1 cellular context compared by ENCODE assay signal in the genomic region with DNA sequence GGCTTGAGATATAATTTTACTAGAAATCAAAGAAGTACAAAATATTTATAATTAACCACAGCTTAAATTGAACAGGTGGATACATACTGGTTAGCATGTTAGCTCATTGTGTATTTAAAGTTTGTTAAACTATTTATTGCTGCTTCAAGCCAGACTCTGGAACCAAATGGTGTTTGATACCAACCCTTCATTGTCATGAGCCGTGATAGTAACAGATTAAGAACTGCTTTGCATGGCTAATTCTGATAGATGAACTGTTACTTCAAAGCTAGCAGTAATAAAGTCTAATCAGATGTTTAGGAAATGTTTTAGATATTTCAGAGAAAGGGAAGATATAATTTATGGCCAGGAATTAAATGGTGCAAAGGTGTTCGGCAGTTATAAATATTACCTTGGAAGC.
TF ChIP-seq lines count a peak whose summit lies in the region.

No MANE protein-coding gene starts in this region.

TF ChIP-seq in H1, 55 proteins besides CTCF, POLR2A, EP300 and RAD21:
- no peak for TF ChIP-seq BCL11A (IDR thresholded peaks at IDR 0.05; ENCODE audit: low read depth in 2 of 2, low read length in 2 of 2)
- TF ChIP-seq SP4 (IDR thresholded peaks at IDR 0.05; ENCODE audit: low read length): no peak
- no peak for TF ChIP-seq CBX8 (IDR thresholded peaks at IDR 0.05; ENCODE audit: borderline replicate concordance, low read depth, low read length)
- no peak for TF ChIP-seq SRF (IDR thresholded peaks at IDR 0.05; ENCODE audit: low read depth, low read length)
- no peak for TF ChIP-seq CTBP2 (IDR thresholded peaks at IDR 0.05; ENCODE audit: borderline replicate concordance, insufficient read depth, insufficient read length, low read length)
- TF ChIP-seq SUZ12 (IDR thresholded peaks at IDR 0.05; ENCODE audit: low read length): no peak
- no peak for TF ChIP-seq POLR2AphosphoS5 (IDR thresholded peaks at IDR 0.05; ENCODE audit: low read depth, low read length)
- TF ChIP-seq FOSL1 (IDR thresholded peaks at IDR 0.05; ENCODE audit: insufficient read depth, low read depth, low read length): no peak
- TF ChIP-seq SP2 (IDR thresholded peaks at IDR 0.05; ENCODE audit: low read length): no peak
- TF ChIP-seq, protein P1, sequence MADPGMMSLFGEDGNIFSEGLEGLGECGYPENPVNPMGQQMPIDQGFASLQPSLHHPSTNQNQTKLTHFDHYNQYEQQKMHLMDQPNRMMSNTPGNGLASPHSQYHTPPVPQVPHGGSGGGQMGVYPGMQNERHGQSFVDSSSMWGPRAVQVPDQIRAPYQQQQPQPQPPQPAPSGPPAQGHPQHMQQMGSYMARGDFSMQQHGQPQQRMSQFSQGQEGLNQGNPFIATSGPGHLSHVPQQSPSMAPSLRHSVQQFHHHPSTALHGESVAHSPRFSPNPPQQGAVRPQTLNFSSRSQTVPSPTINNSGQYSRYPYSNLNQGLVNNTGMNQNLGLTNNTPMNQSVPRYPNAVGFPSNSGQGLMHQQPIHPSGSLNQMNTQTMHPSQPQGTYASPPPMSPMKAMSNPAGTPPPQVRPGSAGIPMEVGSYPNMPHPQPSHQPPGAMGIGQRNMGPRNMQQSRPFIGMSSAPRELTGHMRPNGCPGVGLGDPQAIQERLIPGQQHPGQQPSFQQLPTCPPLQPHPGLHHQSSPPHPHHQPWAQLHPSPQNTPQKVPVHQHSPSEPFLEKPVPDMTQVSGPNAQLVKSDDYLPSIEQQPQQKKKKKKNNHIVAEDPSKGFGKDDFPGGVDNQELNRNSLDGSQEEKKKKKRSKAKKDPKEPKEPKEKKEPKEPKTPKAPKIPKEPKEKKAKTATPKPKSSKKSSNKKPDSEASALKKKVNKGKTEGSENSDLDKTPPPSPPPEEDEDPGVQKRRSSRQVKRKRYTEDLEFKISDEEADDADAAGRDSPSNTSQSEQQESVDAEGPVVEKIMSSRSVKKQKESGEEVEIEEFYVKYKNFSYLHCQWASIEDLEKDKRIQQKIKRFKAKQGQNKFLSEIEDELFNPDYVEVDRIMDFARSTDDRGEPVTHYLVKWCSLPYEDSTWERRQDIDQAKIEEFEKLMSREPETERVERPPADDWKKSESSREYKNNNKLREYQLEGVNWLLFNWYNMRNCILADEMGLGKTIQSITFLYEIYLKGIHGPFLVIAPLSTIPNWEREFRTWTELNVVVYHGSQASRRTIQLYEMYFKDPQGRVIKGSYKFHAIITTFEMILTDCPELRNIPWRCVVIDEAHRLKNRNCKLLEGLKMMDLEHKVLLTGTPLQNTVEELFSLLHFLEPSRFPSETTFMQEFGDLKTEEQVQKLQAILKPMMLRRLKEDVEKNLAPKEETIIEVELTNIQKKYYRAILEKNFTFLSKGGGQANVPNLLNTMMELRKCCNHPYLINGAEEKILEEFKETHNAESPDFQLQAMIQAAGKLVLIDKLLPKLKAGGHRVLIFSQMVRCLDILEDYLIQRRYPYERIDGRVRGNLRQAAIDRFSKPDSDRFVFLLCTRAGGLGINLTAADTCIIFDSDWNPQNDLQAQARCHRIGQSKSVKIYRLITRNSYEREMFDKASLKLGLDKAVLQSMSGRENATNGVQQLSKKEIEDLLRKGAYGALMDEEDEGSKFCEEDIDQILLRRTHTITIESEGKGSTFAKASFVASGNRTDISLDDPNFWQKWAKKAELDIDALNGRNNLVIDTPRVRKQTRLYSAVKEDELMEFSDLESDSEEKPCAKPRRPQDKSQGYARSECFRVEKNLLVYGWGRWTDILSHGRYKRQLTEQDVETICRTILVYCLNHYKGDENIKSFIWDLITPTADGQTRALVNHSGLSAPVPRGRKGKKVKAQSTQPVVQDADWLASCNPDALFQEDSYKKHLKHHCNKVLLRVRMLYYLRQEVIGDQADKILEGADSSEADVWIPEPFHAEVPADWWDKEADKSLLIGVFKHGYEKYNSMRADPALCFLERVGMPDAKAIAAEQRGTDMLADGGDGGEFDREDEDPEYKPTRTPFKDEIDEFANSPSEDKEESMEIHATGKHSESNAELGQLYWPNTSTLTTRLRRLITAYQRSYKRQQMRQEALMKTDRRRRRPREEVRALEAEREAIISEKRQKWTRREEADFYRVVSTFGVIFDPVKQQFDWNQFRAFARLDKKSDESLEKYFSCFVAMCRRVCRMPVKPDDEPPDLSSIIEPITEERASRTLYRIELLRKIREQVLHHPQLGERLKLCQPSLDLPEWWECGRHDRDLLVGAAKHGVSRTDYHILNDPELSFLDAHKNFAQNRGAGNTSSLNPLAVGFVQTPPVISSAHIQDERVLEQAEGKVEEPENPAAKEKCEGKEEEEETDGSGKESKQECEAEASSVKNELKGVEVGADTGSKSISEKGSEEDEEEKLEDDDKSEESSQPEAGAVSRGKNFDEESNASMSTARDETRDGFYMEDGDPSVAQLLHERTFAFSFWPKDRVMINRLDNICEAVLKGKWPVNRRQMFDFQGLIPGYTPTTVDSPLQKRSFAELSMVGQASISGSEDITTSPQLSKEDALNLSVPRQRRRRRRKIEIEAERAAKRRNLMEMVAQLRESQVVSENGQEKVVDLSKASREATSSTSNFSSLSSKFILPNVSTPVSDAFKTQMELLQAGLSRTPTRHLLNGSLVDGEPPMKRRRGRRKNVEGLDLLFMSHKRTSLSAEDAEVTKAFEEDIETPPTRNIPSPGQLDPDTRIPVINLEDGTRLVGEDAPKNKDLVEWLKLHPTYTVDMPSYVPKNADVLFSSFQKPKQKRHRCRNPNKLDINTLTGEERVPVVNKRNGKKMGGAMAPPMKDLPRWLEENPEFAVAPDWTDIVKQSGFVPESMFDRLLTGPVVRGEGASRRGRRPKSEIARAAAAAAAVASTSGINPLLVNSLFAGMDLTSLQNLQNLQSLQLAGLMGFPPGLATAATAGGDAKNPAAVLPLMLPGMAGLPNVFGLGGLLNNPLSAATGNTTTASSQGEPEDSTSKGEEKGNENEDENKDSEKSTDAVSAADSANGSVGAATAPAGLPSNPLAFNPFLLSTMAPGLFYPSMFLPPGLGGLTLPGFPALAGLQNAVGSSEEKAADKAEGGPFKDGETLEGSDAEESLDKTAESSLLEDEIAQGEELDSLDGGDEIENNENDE (IDR thresholded peaks at IDR 0.05; ENCODE audit: insufficient replicate concordance, low read length): no peak
- no peak for TF ChIP-seq BACH1 (IDR thresholded peaks at IDR 0.05; ENCODE audit: low read length)
